20 cellular contexts compared by ENCODE assay signal in genomic region chr2:18788590-18788989, GRCh38.
A peak's percentile ranks its signal among the peaks of the same experiment; 100 is the strongest.
DNase-seq lines count a peak whose midpoint lies in the region; ATAC-seq and TF ChIP-seq lines count a peak whose summit lies in the region.
"Had no signal": no experiment of that assay in that cellular context is flagged by ENCODE, and none has a peak within 500 bp of the region (broad histone marks: within the 10 kb centered on the region; RNA-seq: fewer than 3 reads in every experiment).

No MANE protein-coding gene starts in this region.

- DNase-seq in COR-L47 (lab: John Stamatoyannopoulos, UW) (peak; percentile 36), NCI-H2171 (lab: John Stamatoyannopoulos, UW) (peak; percentile 11), epithelial cell of proximal tubule (ENCODE audit: low read depth) (peak; percentile 68), mesenchymal stem cell (peak; percentile 83), upper lobe of right lung (no peak), H7 (no peak)
- DNase-seq in naive thymus-derived CD8-positive, alpha-beta T cell: no peak
- DNase-seq: activated B cell treated with CpG ODN at 0.5 μM for 24 hours; activated CD8-positive, alpha-beta memory T cell treated with anti-CD3 and anti-CD28 coated beads, Interleukin-2, amount 50 U/mL, for 48 hours; effector memory CD4-positive, alpha-beta T cell; glutamatergic neuron; mesendoderm; NCI-H1694 treated with DMSO at 0.1 percent for 48 hours; NK-92 treated with Interleukin-12 subunit alpha and Interleukin-12 subunit beta, amount 100 ng/mL, for 24 hours; posterior cingulate gyrus; stimulated activated CD4-positive, alpha-beta T cell treated with anti-CD3 and anti-CD28 coated beads, Interleukin-4, amount 100 ng/mL, for 24 hours had no signal

- H2BK15ac ChIP-seq in mesenchymal stem cell (ENCODE audit: low read depth, poor library complexity, severe bottlenecking): no peak overlapping the region

- H3K36me3 Mint-ChIP-seq in naive thymus-derived CD8-positive, alpha-beta T cell: peaks cover 20 to 30% (median 24%) of the 10 kb centered on the region in 3 donors

- H3K36me3 ChIP-seq in mesenchymal stem cell (ENCODE audit: control insufficient read depth in 1 of 2, insufficient read depth in 2 of 2, low read depth in 1 of 2, low read length in 2 of 2) (no peaks in the 10 kb centered on the region), upper lobe of right lung (no peaks in the 10 kb centered on the region), H7 (replicated peaks; ENCODE audit: control insufficient read depth, insufficient read depth, low read length) (no peaks in the 10 kb centered on the region)
- H3K36me3 ChIP-seq: HAP-1 had no signal

- no peak overlapping the region for H2AK5ac ChIP-seq in mesenchymal stem cell (ENCODE audit: low read length, severe bottlenecking)

- no peak overlapping the region for H3K4me3 ChIP-seq in epithelial cell of proximal tubule (ENCODE audit: low read depth, low read length)
- no peak overlapping the region for H3K4me3 ChIP-seq in mesenchymal stem cell (ENCODE audit: insufficient read depth in 1 of 2, low read depth in 1 of 2, low read length in 2 of 2)
- no peak overlapping the region for H3K4me3 ChIP-seq in upper lobe of right lung
- no peak overlapping the region for H3K4me3 ChIP-seq in H7 (ENCODE audit: insufficient read depth, low read depth, low read length)
- H3K4me3 ChIP-seq: HAP-1 had no signal

- no peak overlapping the region for H3K4me2 ChIP-seq in mesenchymal stem cell (ENCODE audit: low read length, poor library complexity, severe bottlenecking)

- H3K4me1 Mint-ChIP-seq in naive thymus-derived CD8-positive, alpha-beta T cell: no peaks in the 10 kb centered on the region
- H3K4me1 Mint-ChIP-seq: activated B cell treated with CpG ODN at 0.5 μM for 24 hours, B cell had no signal

- intact Hi-C loops in upper lobe of right lung (cut with DNase I): no loop called here

- H4K91ac ChIP-seq in mesenchymal stem cell (ENCODE audit: low read length): no peak overlapping the region

- H3K79me1 ChIP-seq in mesenchymal stem cell (replicated peaks; ENCODE audit: low read length, poor library complexity, severe bottlenecking): no peaks in the 10 kb centered on the region

- H2BK120ac ChIP-seq in mesenchymal stem cell (ENCODE audit: low read depth, low read length): no peak overlapping the region

- ATAC-seq in HG02884 (IDR thresholded peaks at IDR 0.05; ENCODE audit: unreplicated experiment) (no peak), upper lobe of right lung (no peak)
- ATAC-seq in naive thymus-derived CD8-positive, alpha-beta T cell: no peak

- no peak overlapping the region for H2AFZ ChIP-seq in mesenchymal stem cell (ENCODE audit: low read depth, low read length)

- H3K4ac ChIP-seq in mesenchymal stem cell (ENCODE audit: low read depth in 1 of 2, low read length in 2 of 2): no peak overlapping the region

- POLR2A ChIA-PET in naive thymus-derived CD8-positive, alpha-beta T cell (lab: Charles Lee): no interaction called here

- no peak overlapping the region for H3K9ac ChIP-seq in mesenchymal stem cell (ENCODE audit: low read length)

- no peak overlapping the region for H4K8ac ChIP-seq in mesenchymal stem cell (ENCODE audit: low read length)

- no peak overlapping the region for H2BK12ac ChIP-seq in mesenchymal stem cell (ENCODE audit: low read length in 2 of 2)

- no peaks in the 10 kb centered on the region for H3K27me3 Mint-ChIP-seq in naive thymus-derived CD8-positive, alpha-beta T cell
- H3K27me3 Mint-ChIP-seq: activated B cell treated with CpG ODN at 0.5 μM for 24 hours; B cell; stimulated activated naive CD8-positive, alpha-beta T cell treated with anti-CD3 and anti-CD28 coated beads, Interleukin-15, Interleukin-2, amounts not matched to agents 100 ng/mL and 50 ng/mL, for 24 hours had no signal

- TF ChIP-seq CTCF in epithelial cell of proximal tubule (conservative IDR thresholded peaks at IDR 0.05; ENCODE audit: low read depth, low read length) (no peak), upper lobe of right lung (IDR thresholded peaks at IDR 0.05) (no peak)

- H3K14ac ChIP-seq in mesenchymal stem cell (ENCODE audit: low read length in 2 of 2): no peak overlapping the region

- H3K4me1 ChIP-seq in mesenchymal stem cell (ENCODE audit: control insufficient read depth, insufficient read depth, low read depth, low read length): peaks cover 8% of the 10 kb centered on the region
- no peaks in the 10 kb centered on the region for H3K4me1 ChIP-seq in upper lobe of right lung
- H3K4me1 ChIP-seq: HAP-1 had no signal

- H3K23ac ChIP-seq in mesenchymal stem cell (ENCODE audit: low read length in 2 of 2): no peak overlapping the region

- no peaks in the 10 kb centered on the region for H3K27me3 ChIP-seq in mesenchymal stem cell (ENCODE audit: control insufficient read depth in 1 of 2, insufficient read depth in 1 of 2, low read length in 2 of 2)
- H3K27me3 ChIP-seq in upper lobe of right lung: no peaks in the 10 kb centered on the region
- H3K27me3 ChIP-seq in H7 (ENCODE audit: control insufficient read depth, insufficient read depth, low read length): no peaks in the 10 kb centered on the region

- no peak overlapping the region for H3K18ac ChIP-seq in mesenchymal stem cell (ENCODE audit: low read depth in 1 of 2, low read length in 2 of 2)

- H3K9me3 Mint-ChIP-seq in naive thymus-derived CD8-positive, alpha-beta T cell: peaks cover 0 to 13% (median 0%) of the 10 kb centered on the region in 9 donors
- H3K9me3 Mint-ChIP-seq: stimulated activated naive CD8-positive, alpha-beta T cell treated with anti-CD3 and anti-CD28 coated beads, Interleukin-15, Interleukin-2, amounts not matched to agents 100 ng/mL and 50 ng/mL, for 24 hours had no signal

- H3K9me3 ChIP-seq in mesenchymal stem cell (ENCODE audit: control insufficient read depth, low read length) (peaks cover 10% of the 10 kb centered on the region), upper lobe of right lung (no peaks in the 10 kb centered on the region)
- H3K9me3 ChIP-seq: HAP-1 had no signal

- 42% methylated on average over 4 of the region's 5 CpGs for WGBS in mesenchymal stem cell

- H3K4me3 Mint-ChIP-seq in naive thymus-derived CD8-positive, alpha-beta T cell: no peak overlapping the region
- H3K4me3 Mint-ChIP-seq: activated B cell treated with CpG ODN at 0.5 μM for 24 hours; B cell; stimulated activated naive CD8-positive, alpha-beta T cell treated with anti-CD3 and anti-CD28 coated beads, Interleukin-15, Interleukin-2, amounts not matched to agents 100 ng/mL and 50 ng/mL, for 24 hours had no signal

- H2BK5ac ChIP-seq in mesenchymal stem cell (ENCODE audit: low read depth, low read length, poor library complexity, severe bottlenecking): no peak overlapping the region

- no peak overlapping the region for H3K27ac Mint-ChIP-seq in naive thymus-derived CD8-positive, alpha-beta T cell
- H3K27ac Mint-ChIP-seq: activated B cell treated with CpG ODN at 0.5 μM for 24 hours; B cell; stimulated activated naive CD8-positive, alpha-beta T cell treated with anti-CD3 and anti-CD28 coated beads, Interleukin-15, Interleukin-2, amounts not matched to agents 100 ng/mL and 50 ng/mL, for 24 hours had no signal

- H3K27ac ChIP-seq in mesenchymal stem cell (ENCODE audit: low read length, poor library complexity, severe bottlenecking) (peak overlapping the region; percentile 84), upper lobe of right lung (no peak overlapping the region)

Comparison
In these comparisons a context has a peak if more than half of its experiments do, and no peak if none do; other contexts are left out.
1. DNase-seq: peak in COR-L47 (single experiment), NCI-H2171 (single experiment), epithelial cell of proximal tubule (single experiment) and mesenchymal stem cell (single experiment); none in upper lobe of right lung (single experiment), H7 (single experiment) and naive thymus-derived CD8-positive, alpha-beta T cell (0 of 10).